In the genomic region with DNA sequence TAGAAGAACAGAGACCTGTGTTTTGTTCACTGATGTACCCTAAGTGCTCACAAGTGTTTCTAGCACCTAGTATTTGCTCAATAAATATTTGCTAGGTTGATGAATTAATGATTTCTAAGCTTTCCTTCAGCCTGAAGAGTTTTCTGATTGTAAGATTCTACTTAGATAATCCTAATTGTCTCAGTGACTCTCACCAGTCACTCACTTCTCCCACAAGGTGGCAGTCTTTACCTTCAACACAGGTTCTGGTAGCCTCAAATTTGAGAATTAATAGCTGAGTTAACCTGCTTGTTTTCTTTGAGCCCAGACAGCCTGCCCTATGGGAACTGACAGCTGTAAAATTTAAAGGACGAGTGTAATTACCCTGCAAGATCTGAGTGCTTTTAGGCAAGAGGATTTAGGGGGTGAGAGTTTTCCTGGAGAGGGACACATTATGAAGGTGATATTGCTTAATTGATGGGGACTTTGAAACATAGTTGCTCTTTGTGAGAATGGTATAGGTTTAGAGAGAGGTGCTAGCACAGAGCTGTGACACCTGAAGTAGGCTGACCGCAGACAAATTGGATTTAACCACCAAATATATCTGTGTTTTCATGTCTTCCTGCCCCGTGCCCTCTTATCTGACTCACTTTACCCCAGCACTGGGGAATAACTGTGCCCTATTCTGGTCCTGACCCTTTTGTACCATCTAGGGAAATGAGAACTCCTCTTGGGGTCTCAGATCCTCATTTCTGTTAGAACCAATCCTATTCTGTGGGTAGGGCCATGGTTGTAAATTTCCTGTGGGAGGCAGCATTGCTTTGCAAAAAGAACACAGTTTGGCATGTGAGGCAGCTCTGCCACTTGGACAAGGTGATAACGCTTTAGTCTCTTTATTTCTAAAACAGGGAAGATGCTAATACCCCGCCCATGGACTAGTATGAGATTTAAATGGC, we compare ENCODE assay signal across 8 cellular contexts. TPM values are rescaled to one million over a fixed set of nuclear protein-coding genes. Genes with fewer than 3 reads are reported as not detected.
DNase-seq lines count a peak whose midpoint lies in the region; ATAC-seq, FAIRE-seq and TF ChIP-seq lines count a peak whose summit lies in the region.

No MANE protein-coding gene starts in this region.

- peaks cover 5% of the 10 kb centered on the region for H3K4me1 Mint-ChIP-seq in MCF 10A (ENCODE audit: insufficient read depth, unreplicated experiment)
- H3K4me1 Mint-ChIP-seq in stimulated activated effector memory CD8-positive, alpha-beta T cell treated with anti-CD3 and anti-CD28 coated beads, Interleukin-12 subunit alpha, Interleukin-12 subunit beta, amount 100 ng/mL, for 72 hours: peaks cover 8% of the 10 kb centered on the region

- intact Hi-C loops in MCF 10A (cut with micrococcal nuclease): loop anchor here (1.0 to 5.0 kb wide), 7 partner anchors 74 to 456 kb away; no protein-coding TSS in a partner anchor

- H3K36me3 Mint-ChIP-seq in MCF 10A (ENCODE audit: insufficient read depth, unreplicated experiment): no peaks in the 10 kb centered on the region
- H3K36me3 Mint-ChIP-seq in stimulated activated effector memory CD8-positive, alpha-beta T cell treated with anti-CD3 and anti-CD28 coated beads, Interleukin-12 subunit alpha, Interleukin-12 subunit beta, amount 100 ng/mL, for 72 hours: no peaks in the 10 kb centered on the region

- POLR2A ChIA-PET in MCF 10A (lab: Yijun Ruan, JAX): interaction anchor here (0.6 to 2.5 kb wide), 5 partner anchors 20 to 196 kb away, joined by 3 to 7 read pairs (median 5); no protein-coding TSS in a partner anchor

- CTCF ChIA-PET in MCF 10A (lab: Yijun Ruan, JAX): interaction anchor here (0.6 to 8.9 kb wide), 78 partner anchors 12 to 1526 kb away, joined by 3 to 148 read pairs (median 4); partner anchors contain the start of genes CC2D2A, FGFBP1 and FGFBP2

- no TSS peak for BruUV-seq in MCF 10A (replicated peaks; lab: Mats Ljungman, UMichigan)

- TF ChIP-seq CTCF in MCF 10A (IDR thresholded peaks at IDR 0.05; ENCODE audit: unreplicated experiment): peak; percentile 67

- no peak overlapping the region for H3K4me3 Mint-ChIP-seq in MCF 10A (ENCODE audit: unreplicated experiment)
- H3K4me3 Mint-ChIP-seq in stimulated activated effector memory CD8-positive, alpha-beta T cell treated with anti-CD3 and anti-CD28 coated beads, Interleukin-12 subunit alpha, Interleukin-12 subunit beta, amount 100 ng/mL, for 72 hours: no peak overlapping the region

- ATAC-seq in GM21528 (IDR thresholded peaks at IDR 0.05; ENCODE audit: low FRiP score, unreplicated experiment): peak; percentile 43
- ATAC-seq in stimulated activated effector memory CD8-positive, alpha-beta T cell treated with anti-CD3 and anti-CD28 coated beads, Interleukin-12 subunit alpha, Interleukin-12 subunit beta, amount 100 ng/mL, for 72 hours: peak; percentile 72

- FAIRE-seq in islet of Langerhans (lab: Jason Lieb, UNC): peak; percentile 64

- H3K27me3 Mint-ChIP-seq in MCF 10A (ENCODE audit: insufficient read depth, unreplicated experiment): peaks cover 43% of the 10 kb centered on the region

- no peak overlapping the region for H3K27ac Mint-ChIP-seq in MCF 10A (ENCODE audit: low read depth, unreplicated experiment)
- H3K27ac Mint-ChIP-seq in stimulated activated effector memory CD8-positive, alpha-beta T cell treated with anti-CD3 and anti-CD28 coated beads, Interleukin-12 subunit alpha, Interleukin-12 subunit beta, amount 100 ng/mL, for 72 hours: peak overlapping the region; percentile 30

- peaks cover 3% of the 10 kb centered on the region for H3K9me3 Mint-ChIP-seq in MCF 10A (ENCODE audit: unreplicated experiment)
- no peaks in the 10 kb centered on the region for H3K9me3 Mint-ChIP-seq in stimulated activated effector memory CD8-positive, alpha-beta T cell treated with anti-CD3 and anti-CD28 coated beads, Interleukin-12 subunit alpha, Interleukin-12 subunit beta, amount 100 ng/mL, for 72 hours

- DNase-seq in NCI-H2227 (lab: John Stamatoyannopoulos, UW; ENCODE audit: unreplicated experiment) (peak; percentile 60), NCI-H2227 treated with DMSO at 0.1 percent for 48 hours (lab: John Stamatoyannopoulos, UW) (no peak), Kasumi-1 (lab: John Stamatoyannopoulos, UW) (peak; percentile 69 to 79), RPMI7951 (ENCODE audit: low read depth) (peak; percentile 53), MCF 10A (ENCODE audit: unreplicated experiment) (peak; percentile 80)
- DNase-seq in stimulated activated effector memory CD8-positive, alpha-beta T cell treated with anti-CD3 and anti-CD28 coated beads, Interleukin-12 subunit alpha, Interleukin-12 subunit beta, amount 100 ng/mL, for 72 hours (ENCODE audit: low spot score in 2 of 2): no peak

RNA-seq across cellular contexts. Expression of gene CD38, which starts 27.7 kb away (rescaled TPM):
- total RNA-seq in RPMI7951 (2014; rRNA removed; shearing (Covaris generic)): 0.10 and 0.12 TPM in 2 replicates
- not detected in 2 replicates for total RNA-seq in MCF 10A (2022)

Comparison
In these comparisons a context has a peak if more than half of its experiments do, and no peak if none do; other contexts are left out.
1. DNase-seq: peak in NCI-H2227 (single experiment), Kasumi-1 (2 of 2), RPMI7951 (single experiment) and MCF 10A (single experiment); none in NCI-H2227 treated with DMSO at 0.1 percent for 48 hours (single experiment) and stimulated activated effector memory CD8-positive, alpha-beta T cell treated with anti-CD3 and anti-CD28 coated beads, Interleukin-12 subunit alpha, Interleukin-12 subunit beta, amount 100 ng/mL, for 72 hours (0 of 2).